12 cellular contexts compared by ENCODE assay signal in genomic region chr7:24923172-24923865, GRCh38. TPM values are rescaled to one million over a fixed set of nuclear protein-coding genes. Genes with fewer than 3 reads are reported as not detected.
A peak's percentile ranks its signal among the peaks of the same experiment; 100 is the strongest.
DNase-seq lines count a peak whose midpoint lies in the region; ATAC-seq and TF ChIP-seq lines count a peak whose summit lies in the region.
"Had no signal": no experiment of that assay in that cellular context is flagged by ENCODE, and none has a peak within 500 bp of the region (broad histone marks: within the 10 kb centered on the region; RNA-seq: fewer than 3 reads in every experiment).

No MANE protein-coding gene starts in this region.

- H3K4me1 ChIP-seq in OCI-LY1 (ENCODE audit: insufficient read depth, low read length, severe bottlenecking) (peaks cover 96% of the 10 kb centered on the region), mesenchymal stem cell (ENCODE audit: control insufficient read depth, insufficient read depth, low read depth, low read length) (peaks cover 5% of the 10 kb centered on the region)

- H3K4me3 ChIP-seq in OCI-LY1 (ENCODE audit: low read depth, low read length, poor library complexity, severe bottlenecking), result peak overlapping the region; percentile 9
- H3K4me3 ChIP-seq in mesenchymal stem cell (ENCODE audit: insufficient read depth in 1 of 2, low read depth in 1 of 2, low read length in 2 of 2), result no peak overlapping the region
- H3K4me3 ChIP-seq: thoracic aorta had no signal

- no peak overlapping the region for H3K4me3 Mint-ChIP-seq in activated CD4-positive, alpha-beta T cell treated with anti-CD3 and anti-CD28 coated beads for 36 hours
- no peak overlapping the region for H3K4me3 Mint-ChIP-seq in activated naive CD8-positive, alpha-beta T cell treated with anti-CD3 and anti-CD28 coated beads for 36 hours
- H3K4me3 Mint-ChIP-seq: mesothelial cell of epicardium had no signal

- no peak for TF ChIP-seq CTCF in OCI-LY1 (IDR thresholded peaks at IDR 0.05; ENCODE audit: low read length)

- H3K9me3 ChIP-seq in OCI-LY1 (ENCODE audit: low read length) (no peaks in the 10 kb centered on the region), mesenchymal stem cell (ENCODE audit: control insufficient read depth, low read length) (no peaks in the 10 kb centered on the region)
- H3K9me3 ChIP-seq: thoracic aorta had no signal

- no peak overlapping the region for H2AFZ ChIP-seq in OCI-LY1 (ENCODE audit: low read length)
- no peak overlapping the region for H2AFZ ChIP-seq in mesenchymal stem cell (ENCODE audit: low read depth, low read length)

- H3K9ac ChIP-seq in OCI-LY1 (ENCODE audit: low read length) (peak overlapping the region; percentile 41; the same call in 1 of the 2 replicates), mesenchymal stem cell (ENCODE audit: low read length) (no peak overlapping the region)

- H3K4ac ChIP-seq in mesenchymal stem cell (ENCODE audit: low read depth in 1 of 2, low read length in 2 of 2), result no peak overlapping the region

- H3K23ac ChIP-seq in mesenchymal stem cell (ENCODE audit: low read length in 2 of 2), result no peak overlapping the region

- POLR2A ChIA-PET in activated CD4-positive, alpha-beta T cell treated with anti-CD3 and anti-CD28 coated beads for 36 hours (lab: Charles Lee), result no interaction called here

- H3K27me3 Mint-ChIP-seq in activated CD4-positive, alpha-beta T cell treated with anti-CD3 and anti-CD28 coated beads for 36 hours, result no peaks in the 10 kb centered on the region
- H3K27me3 Mint-ChIP-seq in activated naive CD8-positive, alpha-beta T cell treated with anti-CD3 and anti-CD28 coated beads for 36 hours, result no peaks in the 10 kb centered on the region

- no peak for ATAC-seq in activated CD4-positive, alpha-beta T cell treated with anti-CD3 and anti-CD28 coated beads for 36 hours

- H3K27me3 ChIP-seq in OCI-LY1 (ENCODE audit: insufficient read depth, low read length), result no peaks in the 10 kb centered on the region
- H3K27me3 ChIP-seq in mesenchymal stem cell (ENCODE audit: control insufficient read depth in 1 of 2, insufficient read depth in 1 of 2, low read length in 2 of 2), result no peaks in the 10 kb centered on the region

- H2BK12ac ChIP-seq in mesenchymal stem cell (ENCODE audit: low read length in 2 of 2), result peak overlapping the region in 1 of 2 experiments; percentile 78

- peaks cover 31% of the 10 kb centered on the region for H3K79me1 ChIP-seq in mesenchymal stem cell (replicated peaks; ENCODE audit: low read length, poor library complexity, severe bottlenecking)

- H2BK120ac ChIP-seq in mesenchymal stem cell (ENCODE audit: low read depth, low read length), result no peak overlapping the region

- H3K27ac ChIP-seq in OCI-LY1 (ENCODE audit: low read depth, low read length, poor library complexity, severe bottlenecking) (peak overlapping the region; percentile 57), mesenchymal stem cell (ENCODE audit: low read length, poor library complexity, severe bottlenecking) (no peak overlapping the region), substantia nigra (ENCODE audit: low read depth, low read length, poor library complexity, severe bottlenecking) (no peak overlapping the region)
- H3K27ac ChIP-seq: thoracic aorta had no signal

- peaks cover 70% of the 10 kb centered on the region for H3K4me1 Mint-ChIP-seq in activated CD4-positive, alpha-beta T cell treated with anti-CD3 and anti-CD28 coated beads for 36 hours
- H3K4me1 Mint-ChIP-seq in activated naive CD8-positive, alpha-beta T cell treated with anti-CD3 and anti-CD28 coated beads for 36 hours, result peaks cover 61% of the 10 kb centered on the region

- H3K18ac ChIP-seq in mesenchymal stem cell (ENCODE audit: low read depth in 1 of 2, low read length in 2 of 2), result peak overlapping the region in 1 of 2 experiments; percentile 66

- peak overlapping the region; percentile 44 for H3K27ac Mint-ChIP-seq in activated CD4-positive, alpha-beta T cell treated with anti-CD3 and anti-CD28 coated beads for 36 hours
- peak overlapping the region; percentile 21 for H3K27ac Mint-ChIP-seq in activated naive CD8-positive, alpha-beta T cell treated with anti-CD3 and anti-CD28 coated beads for 36 hours
- H3K27ac Mint-ChIP-seq: mesothelial cell of epicardium had no signal

- H2AK5ac ChIP-seq in mesenchymal stem cell (ENCODE audit: low read length, severe bottlenecking), result no peak overlapping the region

- H3K14ac ChIP-seq in mesenchymal stem cell (ENCODE audit: low read length in 2 of 2), result no peak overlapping the region

- H3K36me3 Mint-ChIP-seq in activated CD4-positive, alpha-beta T cell treated with anti-CD3 and anti-CD28 coated beads for 36 hours (ENCODE audit: low read depth), result peaks cover 6% of the 10 kb centered on the region
- H3K36me3 Mint-ChIP-seq in activated naive CD8-positive, alpha-beta T cell treated with anti-CD3 and anti-CD28 coated beads for 36 hours, result peaks cover 15% of the 10 kb centered on the region
- H3K36me3 Mint-ChIP-seq: mesothelial cell of epicardium had no signal

- no peaks in the 10 kb centered on the region for H3K9me2 ChIP-seq in OCI-LY1 (ENCODE audit: low read depth, low read length)

- H4K8ac ChIP-seq in mesenchymal stem cell (ENCODE audit: low read length), result no peak overlapping the region

- H3K36me3 ChIP-seq in OCI-LY1 (ENCODE audit: insufficient read depth, low read length) (0 out of 2 replicates have a peak, but pooled peaks cover 5% of the 10 kb centered on the region), mesenchymal stem cell (ENCODE audit: control insufficient read depth in 1 of 2, insufficient read depth in 2 of 2, low read depth in 1 of 2, low read length in 2 of 2) (no peaks in the 10 kb centered on the region)
- H3K36me3 ChIP-seq: thoracic aorta had no signal

- H3F3A ChIP-seq in OCI-LY1 (ENCODE audit: insufficient read depth, low read length), result no peaks in the 10 kb centered on the region

- no peak overlapping the region for H4K91ac ChIP-seq in mesenchymal stem cell (ENCODE audit: low read length)

- no peak overlapping the region for H2BK5ac ChIP-seq in mesenchymal stem cell (ENCODE audit: low read depth, low read length, poor library complexity, severe bottlenecking)

- intact Hi-C loops in activated CD4-positive, alpha-beta T cell treated with anti-CD3 and anti-CD28 coated beads for 36 hours (cut with DNase I, micrococcal nuclease), result loop anchor here in 1 of 2 experiments (5.0 kb wide), 1 partner anchor 56 kb away; no protein-coding TSS in a partner anchor

- peak overlapping the region; percentile 63 for H2BK15ac ChIP-seq in mesenchymal stem cell (ENCODE audit: low read depth, poor library complexity, severe bottlenecking)

- no peaks in the 10 kb centered on the region for H4K20me1 ChIP-seq in OCI-LY1 (ENCODE audit: insufficient read depth, low read length)

- WGBS in mesenchymal stem cell, result 94% methylated on average over 9 of the region's 9 CpGs

- DNase-seq in activated CD4-positive, alpha-beta T cell treated with anti-CD3 and anti-CD28 coated beads for 36 hours, result no peak
- no peak for DNase-seq in activated CD4-positive, alpha-beta T cell treated with anti-CD3 and anti-CD28 coated beads, Interleukin-2, amount 50 U/mL, for 1 hour
- DNase-seq in activated naive CD8-positive, alpha-beta T cell treated with anti-CD3 and anti-CD28 coated beads for 36 hours, result no peak
- DNase-seq in mesenchymal stem cell, result no peak
- no peak for DNase-seq in NCI-H1417 treated with DMSO at 0.1 percent for 48 hours (lab: John Stamatoyannopoulos, UW)
- no peak for DNase-seq in iPS-NIHi11 (ENCODE audit: low spot score)
- no peak for DNase-seq in substantia nigra (lab: John Stamatoyannopoulos, UW)
- DNase-seq: activated CD8-positive, alpha-beta memory T cell treated with anti-CD3 and anti-CD28 coated beads for 24 hours; anterior cingulate cortex had no signal

- H3K4me2 ChIP-seq in OCI-LY1 (ENCODE audit: low read length) (peak overlapping the region; percentile 39), mesenchymal stem cell (ENCODE audit: low read length, poor library complexity, severe bottlenecking) (no peak overlapping the region)

- CTCF ChIA-PET in activated CD4-positive, alpha-beta T cell treated with anti-CD3 and anti-CD28 coated beads for 36 hours (lab: Charles Lee), result interaction anchor here (0.5 to 1.6 kb wide), 6 partner anchors 12 to 171 kb away, joined by 3 to 5 read pairs (median 3); no protein-coding TSS in a partner anchor

- peaks cover 2% of the 10 kb centered on the region for H3K9me3 Mint-ChIP-seq in activated CD4-positive, alpha-beta T cell treated with anti-CD3 and anti-CD28 coated beads for 36 hours (ENCODE audit: low read depth)
- H3K9me3 Mint-ChIP-seq in activated naive CD8-positive, alpha-beta T cell treated with anti-CD3 and anti-CD28 coated beads for 36 hours, result no peaks in the 10 kb centered on the region

- peaks cover 95% of the 10 kb centered on the region for H3K79me2 ChIP-seq in OCI-LY1 (ENCODE audit: insufficient read depth, low read length)

RNA-seq across cellular contexts. Expression of gene OSBPL3, which starts 56.7 kb away (rescaled TPM):
- total RNA-seq in activated CD4-positive, alpha-beta T cell treated with anti-CD3 and anti-CD28 coated beads for 36 hours, result 10 to 100 TPM; 34.7 to 38.2 TPM
- 10 to 100 TPM; 40.8 to 44.1 TPM for total RNA-seq in activated naive CD8-positive, alpha-beta T cell treated with anti-CD3 and anti-CD28 coated beads for 36 hours
- polyA plus RNA-seq in mesenchymal stem cell (2013, experiment 1 of 2), result 7.8 TPM
- polyA plus RNA-seq in mesenchymal stem cell (2013, experiment 2 of 2), result 7.5 TPM
